In genomic region chr6:72411872-72412708, GRCh38 we compare ENCODE assay signal across 8 cellular contexts.
DNase-seq lines count a peak whose midpoint lies in the region; ATAC-seq and TF ChIP-seq lines count a peak whose summit lies in the region.

No MANE protein-coding gene starts in this region.

- H3K9me2 ChIP-seq in OCI-LY7 (ENCODE audit: insufficient read depth, low read length) = no peaks in the 10 kb centered on the region

- H3K4me1 ChIP-seq in OCI-LY7 (ENCODE audit: insufficient read depth, low read length, poor library complexity, severe bottlenecking) = peaks cover 6% of the 10 kb centered on the region
- no peaks in the 10 kb centered on the region for H3K4me1 ChIP-seq in esophagus muscularis mucosa

- peak; percentile 98 for TF ChIP-seq RAD21 in Ishikawa (IDR thresholded peaks at IDR 0.05; ENCODE audit: low read depth)

- no peaks in the 10 kb centered on the region for H3K9me3 Mint-ChIP-seq in natural killer cell

- TF ChIP-seq POLR2A in esophagus muscularis mucosa (IDR thresholded peaks at IDR 0.05; ENCODE audit: low read depth) = no peak

- 7% methylated on average over 7 of the region's 7 CpGs for WGBS in esophagus muscularis mucosa

- TF ChIP-seq EP300 in Ishikawa (IDR thresholded peaks at IDR 0.05; ENCODE audit: borderline replicate concordance) = no peak
- TF ChIP-seq EP300 in esophagus muscularis mucosa (IDR thresholded peaks at IDR 0.05) = no peak

- DNase-seq in DMS79 treated with DMSO at 0.1 percent for 48 hours (lab: John Stamatoyannopoulos, UW) = peak; percentile 60
- DNase-seq in OCI-LY7 (ENCODE audit: low spot score) = peak; percentile 76
- peak; percentile 58 for DNase-seq in activated T-cell treated with anti-CD3 and anti-CD28 coated beads for 1 hour (ENCODE audit: low read depth)
- DNase-seq in esophagus muscularis mucosa (ENCODE audit: extremely low spot score) = no peak
- DNase-seq in natural killer cell = peak; percentile 72
- DNase-seq in stimulated activated naive CD4-positive, alpha-beta T cell (lab: John Stamatoyannopoulos, UW) = peak; percentile 54 to 90 (median 66)

- ATAC-seq in GM21619 (IDR thresholded peaks at IDR 0.05; ENCODE audit: unreplicated experiment) = peak; percentile 82
- ATAC-seq in natural killer cell = peak; percentile 98 to 100 (median 99)

- no peaks in the 10 kb centered on the region for H3K27me3 ChIP-seq in esophagus muscularis mucosa

- H3K27me3 Mint-ChIP-seq in natural killer cell (ENCODE audit: low read depth in 2 of 2) = peaks cover 8 to 25% of the 10 kb centered on the region in 2 donors

- H3K4me1 Mint-ChIP-seq in natural killer cell = no peaks in the 10 kb centered on the region

- H2AFZ ChIP-seq in OCI-LY7 (ENCODE audit: low read length) = peak overlapping the region; percentile 87; the same call in 1 of the 2 replicates

- H3K79me2 ChIP-seq in OCI-LY7 (ENCODE audit: insufficient read depth, low read depth, low read length) = no peaks in the 10 kb centered on the region

- H3K27ac ChIP-seq in OCI-LY7 (ENCODE audit: low read depth, low read length, poor library complexity, severe bottlenecking) = no peak overlapping the region
- H3K27ac ChIP-seq in esophagus muscularis mucosa (replicated peaks in 1 of 4) = no peak overlapping the region

- H3K4me3 Mint-ChIP-seq in natural killer cell = no peak overlapping the region

- H3K4me3 ChIP-seq in OCI-LY7 (ENCODE audit: low read depth, low read length, poor library complexity, severe bottlenecking) (no peak overlapping the region), esophagus muscularis mucosa (no peak overlapping the region)

- intact Hi-C loops in OCI-LY7 (cut with micrococcal nuclease; ENCODE audit: unreplicated experiment) (loop anchor here (1.0 to 10.0 kb wide), 5 partner anchors 173 to 914 kb away; no protein-coding TSS in a partner anchor), esophagus muscularis mucosa (cut with DNase I) (loop anchor here (2.0 to 10.0 kb wide), 4 partner anchors 170 to 913 kb away; no protein-coding TSS in a partner anchor), natural killer cell (cut with micrococcal nuclease) (loop anchor here (1.0 kb wide), 3 partner anchors 718 to 914 kb away; no protein-coding TSS in a partner anchor)

- no peak overlapping the region for H3K4me2 ChIP-seq in OCI-LY7 (ENCODE audit: low read length)

- no peak overlapping the region for H3K27ac Mint-ChIP-seq in natural killer cell

- BruUV-seq in OCI-LY7 (replicated peaks; lab: Mats Ljungman, UMichigan) = no TSS peak

- TF ChIP-seq CTCF in OCI-LY7 (conservative IDR thresholded peaks at IDR 0.05; ENCODE audit: low read length) (peak; percentile 100), esophagus muscularis mucosa (IDR thresholded peaks at IDR 0.05) (peak in 2 of 3 experiments; percentile 100), natural killer cell (IDR thresholded peaks at IDR 0.05) (peak; percentile 100)

- no peaks in the 10 kb centered on the region for H3K9me3 ChIP-seq in OCI-LY7 (ENCODE audit: low read length)
- no peaks in the 10 kb centered on the region for H3K9me3 ChIP-seq in esophagus muscularis mucosa

- CTCF ChIA-PET in OCI-LY7 (lab: Charles Lee; ENCODE audit: unreplicated experiment) = no interaction called here

- no peaks in the 10 kb centered on the region for H3K36me3 Mint-ChIP-seq in natural killer cell

- POLR2A ChIA-PET in OCI-LY7 (lab: Charles Lee) = interaction anchor here (0.6 to 1.1 kb wide), 3 partner anchors 203 to 1608 kb away, joined by 3 read pairs; no protein-coding TSS in a partner anchor

- H3K36me3 ChIP-seq in OCI-LY7 (ENCODE audit: insufficient read depth, low read length) (no peaks in the 10 kb centered on the region), esophagus muscularis mucosa (no peaks in the 10 kb centered on the region)

- H4K20me1 ChIP-seq in OCI-LY7 (ENCODE audit: insufficient read depth, low read length) = no peaks in the 10 kb centered on the region

TF ChIP-seq in Ishikawa, 13 proteins besides CTCF, POLR2A, EP300 and RAD21:
- TF ChIP-seq CREB1 (IDR thresholded peaks at IDR 0.05; ENCODE audit: low read depth) = no peak
